In the genomic region with DNA sequence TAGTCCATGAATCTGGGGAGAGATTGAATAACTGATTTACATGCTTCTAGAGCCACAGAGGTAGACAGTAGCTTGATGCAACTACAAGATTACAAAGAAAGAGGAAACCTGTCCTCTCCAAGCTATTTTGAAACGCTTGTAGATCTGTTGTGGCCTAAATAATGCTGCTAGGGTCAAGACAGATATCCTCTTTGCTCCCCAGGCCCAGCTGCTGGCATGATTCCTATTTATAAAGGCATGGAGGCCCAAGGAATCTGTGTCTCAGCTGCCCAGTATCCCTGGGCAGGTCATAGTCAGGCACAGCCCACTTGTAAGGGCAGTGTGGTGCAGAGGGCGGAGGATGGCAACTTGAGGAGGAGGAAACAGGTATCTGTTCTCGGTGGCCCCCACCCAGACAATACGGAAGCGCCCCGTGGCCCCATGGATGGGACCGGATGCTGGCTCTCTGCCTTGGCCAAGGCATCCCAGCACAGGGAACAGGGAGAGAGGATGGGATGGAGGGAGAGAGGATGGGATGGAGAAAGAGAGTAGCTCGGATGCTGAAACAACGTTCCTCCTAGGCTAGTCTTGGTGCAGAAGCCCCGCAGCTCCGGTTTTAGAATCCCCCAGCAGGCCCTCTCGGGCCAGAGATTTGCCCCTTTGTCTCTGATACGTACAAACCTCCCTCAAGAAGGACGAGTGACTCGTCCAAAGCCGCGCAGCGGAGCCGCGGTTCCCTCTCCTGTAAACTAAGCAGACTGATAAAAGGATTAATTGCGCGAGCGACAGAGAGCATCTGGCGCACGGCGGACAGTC, we compare ENCODE assay signal across 8 cellular contexts. TPM values are rescaled to one million over a fixed set of nuclear protein-coding genes. Genes with fewer than 3 reads are reported as not detected.
DNase-seq lines count a peak whose midpoint lies in the region; ATAC-seq, FAIRE-seq and TF ChIP-seq lines count a peak whose summit lies in the region.

No MANE protein-coding gene starts in this region.

- intact Hi-C loops in CD4-positive, alpha-beta T cell (cut with DNase I, micrococcal nuclease) = loop anchor here in 1 of 2 experiments (2.0 to 10.0 kb wide), 6 partner anchors 50 to 1328 kb away; a partner anchor contains a TSS

- peak overlapping the region; percentile 34 for H3K56ac ChIP-seq in H1 (replicated peaks; ENCODE audit: insufficient read length, low read depth, low read length)

- no peak overlapping the region for H2AK5ac ChIP-seq in H1 (ENCODE audit: low read depth, low read length)

- H4K91ac ChIP-seq in H1 (replicated peaks; ENCODE audit: insufficient read length, low read length) = peak overlapping the region; percentile 5

- H3K4me3 ChIP-seq in H1 (ENCODE audit: extremely low read depth in 1 of 4, insufficient read depth in 2 of 4, low read depth in 3 of 4, low read length in 4 of 4) (peak overlapping the region; percentile 72 to 89 (median 78)), mucosa of stomach (ENCODE audit: low read length) (peak overlapping the region; percentile 77), tibial nerve (peak overlapping the region; percentile 48 to 82 (median 78))

- peaks cover 6% of the 10 kb centered on the region for H3K36me3 Mint-ChIP-seq in CD4-positive, alpha-beta T cell (ENCODE audit: low read depth)

- H3K14ac ChIP-seq in H1 (ENCODE audit: insufficient read length) = no peak overlapping the region

- TF ChIP-seq EP300 in H1 (IDR thresholded peaks at IDR 0.05; ENCODE audit: borderline replicate concordance in 1 of 2, low read depth in 2 of 2, low read length in 2 of 2) = no peak
- TF ChIP-seq EP300 in tibial nerve (IDR thresholded peaks at IDR 0.05) = no peak

- no peak overlapping the region for H4K8ac ChIP-seq in H1 (ENCODE audit: extremely low read depth, insufficient read depth, low read length)

- CTCF ChIA-PET in CD4-positive, alpha-beta T cell (lab: Charles Lee) = interaction anchor here (1.2 to 3.3 kb wide), 4 partner anchors 53 to 601 kb away, joined by 4 to 15 read pairs (median 6); a partner anchor contains a TSS
- CTCF ChIA-PET in H1 (lab: Charles Lee; ENCODE audit: partially characterized antibody) = interaction anchor here (0.9 to 2.8 kb wide), 10 partner anchors 12 to 170 kb away, joined by 3 to 13 read pairs (median 4); no protein-coding TSS in a partner anchor

- H3K4me1 ChIP-seq in H1 (replicated peaks in 1 of 4; ENCODE audit: control insufficient read depth in 3 of 4, insufficient read depth in 4 of 4, low read length in 3 of 4) (peaks cover 3 to 7% (median 5%) of the 10 kb centered on the region in 4 experiments; a peak in 6 of 7 replicates), mucosa of stomach (ENCODE audit: control insufficient read depth, insufficient read depth, low read length) (peaks cover 8% of the 10 kb centered on the region), tibial nerve (peaks cover 0 to 27% (median 0%) of the 10 kb centered on the region in 4 donors)

- no peak overlapping the region for H2BK20ac ChIP-seq in H1 (ENCODE audit: low read length)

- TF ChIP-seq CTCF in CD4-positive, alpha-beta T cell (IDR thresholded peaks at IDR 0.05) = no peak
- no peak for TF ChIP-seq CTCF in H1 (IDR thresholded peaks at IDR 0.05; ENCODE audit: control extremely low read depth in 1 of 3, insufficient read depth in 1 of 3, low read depth in 1 of 3, low read length in 3 of 3)
- TF ChIP-seq CTCF in tibial nerve (IDR thresholded peaks at IDR 0.05) = no peak

- ATAC-seq in CD4-positive, alpha-beta T cell (ENCODE audit: poor library complexity) = no peak
- ATAC-seq in GM19395 (IDR thresholded peaks at IDR 0.05; ENCODE audit: unreplicated experiment) = peak; percentile 42
- peak; percentile 26 for ATAC-seq in HG03442 (IDR thresholded peaks at IDR 0.05; ENCODE audit: unreplicated experiment)

- H3K23ac ChIP-seq in H1 (ENCODE audit: insufficient read length) = no peak overlapping the region

- no peaks in the 10 kb centered on the region for H3K36me3 ChIP-seq in H1 (ENCODE audit: control insufficient read depth in 2 of 4, insufficient read depth in 4 of 4, low read length in 3 of 4)
- no peaks in the 10 kb centered on the region for H3K36me3 ChIP-seq in mucosa of stomach (ENCODE audit: control insufficient read depth, insufficient read depth, low read length)
- no peaks in the 10 kb centered on the region for H3K36me3 ChIP-seq in tibial nerve

- DNase-seq in CD4-positive, alpha-beta T cell = peak in 7 of 10 experiments; percentile 9 to 47 (median 19)
- peak; percentile 11 for DNase-seq in activated CD4-positive, alpha-beta T cell treated with anti-CD3 and anti-CD28 coated beads for 1 hour
- no peak for DNase-seq in H1 (ENCODE audit: low read depth in 1 of 2, low spot score in 2 of 2)
- peak in 1 of 2 donors; percentile 25 for DNase-seq in tibial nerve (ENCODE audit: low spot score in 2 of 2)
- no peak for DNase-seq in foreskin melanocyte

- 0 out of 4 replicates have a peak, but pooled peaks cover 0 to 7% of the 10 kb centered on the region in 2 experiments for H3K79me2 ChIP-seq in H1 (ENCODE audit: control insufficient read depth in 1 of 2, insufficient read depth in 2 of 2, low read length in 2 of 2)

- POLR2A ChIA-PET in CD4-positive, alpha-beta T cell (lab: Charles Lee) = interaction anchor here (0.6 to 4.5 kb wide), 10 partner anchors 12 to 948 kb away, joined by 3 to 62 read pairs (median 4); a partner anchor contains a TSS
- POLR2A ChIA-PET in H1 (lab: Charles Lee; ENCODE audit: partially characterized antibody) = interaction anchor here (0.6 to 2.2 kb wide), 15 partner anchors 10 to 567 kb away, joined by 3 to 10 read pairs (median 3); no protein-coding TSS in a partner anchor

- H4K5ac ChIP-seq in H1 (ENCODE audit: insufficient read length, low read depth, low read length) = no peak overlapping the region

- 0 out of 2 replicates have a peak, but pooled peaks cover 2% of the 10 kb centered on the region for H3K79me1 ChIP-seq in H1 (ENCODE audit: low read depth, low read length)

- H3K18ac ChIP-seq in H1 (ENCODE audit: extremely low read depth, low read length) = peak overlapping the region; percentile 62; the same call in 1 of the 2 replicates

- peak overlapping the region; percentile 54; the same call in 1 of the 2 replicates for H2BK15ac ChIP-seq in H1 (ENCODE audit: low read length)

- H2BK12ac ChIP-seq in H1 (ENCODE audit: low read depth, low read length) = no peak overlapping the region

- H3K27me3 Mint-ChIP-seq in CD4-positive, alpha-beta T cell = no peaks in the 10 kb centered on the region

- peaks cover 26% of the 10 kb centered on the region for H3K4me1 Mint-ChIP-seq in CD4-positive, alpha-beta T cell (ENCODE audit: low read depth)

- H3K27me3 ChIP-seq in CD4-positive, alpha-beta T cell (ENCODE audit: control insufficient read depth, insufficient read depth, low read length) = no peaks in the 10 kb centered on the region
- peaks cover 0 to 8% (median 4%) of the 10 kb centered on the region in 4 experiments; a peak in 3 of 7 replicates for H3K27me3 ChIP-seq in H1 (replicated peaks in 1 of 4; ENCODE audit: control insufficient read depth in 3 of 4, extremely low read depth in 1 of 4, insufficient read depth in 3 of 4, low read length in 3 of 4)
- H3K27me3 ChIP-seq in mucosa of stomach (ENCODE audit: control insufficient read depth, insufficient read depth, low read length) = no peaks in the 10 kb centered on the region
- no peaks in the 10 kb centered on the region for H3K27me3 ChIP-seq in tibial nerve

- H2BK120ac ChIP-seq in H1 (replicated peaks; ENCODE audit: low read depth, low read length) = no peak overlapping the region

- H2BK5ac ChIP-seq in H1 (ENCODE audit: low read depth, low read length) = no peak overlapping the region; the same call in 1 of the 2 replicates

- H3K4me3 Mint-ChIP-seq in CD4-positive, alpha-beta T cell = peak overlapping the region; percentile 94

- 14% methylated on average over 26 of the region's 26 CpGs; no CpG with 5 or more reads in 1 of the 2 experiments for WGBS in H1 (ENCODE audit: extremely low coverage in 1 of 2, insufficient coverage in 1 of 2, insufficient read length in 1 of 2, insufficient replicate concordance in 2 of 2, low coverage in 1 of 2, low lambda C conversion rate in 2 of 2, missing lambda C conversion rate in 1 of 2), 2 experiments
- 6 to 10% methylated on average over 26 of the region's 26 CpGs for WGBS in tibial nerve, 2 donors

- peak overlapping the region; percentile 47; the same call in 1 of the 2 replicates for H2AFZ ChIP-seq in H1 (ENCODE audit: low read length)

- no peaks in the 10 kb centered on the region for H3K9me3 ChIP-seq in CD4-positive, alpha-beta T cell (ENCODE audit: control insufficient read depth, low read length)
- peaks cover 0 to 4% of the 10 kb centered on the region in 2 experiments; a peak in 1 of 4 replicates for H3K9me3 ChIP-seq in H1 (ENCODE audit: insufficient read depth in 2 of 2, low read depth in 1 of 2, low read length in 1 of 2)
- H3K9me3 ChIP-seq in mucosa of stomach (ENCODE audit: control insufficient read depth, low read length) = no peaks in the 10 kb centered on the region
- no peaks in the 10 kb centered on the region for H3K9me3 ChIP-seq in tibial nerve

- FAIRE-seq in H1 (lab: Jason Lieb, UNC) = no peak

- peak overlapping the region; percentile 96 for H3K27ac Mint-ChIP-seq in CD4-positive, alpha-beta T cell

- H3K9me3 Mint-ChIP-seq in CD4-positive, alpha-beta T cell = no peaks in the 10 kb centered on the region

- H4K20me1 ChIP-seq in H1 (replicated peaks in 1 of 2; ENCODE audit: control insufficient read depth in 1 of 2, insufficient read depth in 2 of 2, low read length in 2 of 2) = no peaks in the 10 kb centered on the region

- peak overlapping the region; percentile 32 for H3K27ac ChIP-seq in CD4-positive, alpha-beta T cell (ENCODE audit: low read depth, low read length)
- H3K27ac ChIP-seq in H1 (ENCODE audit: low read depth, low read length) (no peak overlapping the region), tibial nerve (peak overlapping the region; percentile 31 to 93 (median 86))

- TF ChIP-seq RAD21 in H1 (IDR thresholded peaks at IDR 0.05 in 1 of 2, conservative IDR thresholded peaks at IDR 0.05 in 1 of 2; ENCODE audit: low read depth in 2 of 2, low read length in 2 of 2) = no peak

- H3K9ac ChIP-seq in H1 (replicated peaks in 1 of 4; ENCODE audit: extremely low read depth in 1 of 4, low read depth in 3 of 4, low read length in 3 of 4) (peak overlapping the region in 3 of 4 experiments; percentile 68 to 88 (median 70); a peak in 6 of 7 replicates), mucosa of stomach (ENCODE audit: low read length) (peak overlapping the region; percentile 84)

- no peak for TF ChIP-seq POLR2A in H1 (IDR thresholded peaks at IDR 0.05; ENCODE audit: control extremely low read depth in 1 of 2, low read depth in 2 of 2, low read length in 2 of 2)
- no peak for TF ChIP-seq POLR2A in tibial nerve (IDR thresholded peaks at IDR 0.05)

- peak overlapping the region; percentile 89 for H3K4ac ChIP-seq in H1 (replicated peaks; ENCODE audit: insufficient read length, low read depth, low read length)

- H3K23me2 ChIP-seq in H1 (ENCODE audit: low read depth, low read length) = peaks cover 9% of the 10 kb centered on the region

- peak overlapping the region; percentile 80 to 95 for H3K4me2 ChIP-seq in H1 (ENCODE audit: insufficient read depth in 1 of 2, low read depth in 2 of 2, low read length in 2 of 2)

RNA-seq across cellular contexts. Expression of a gene that starts 0.8 kb away (rescaled TPM):
- 1 to 10 TPM; 7.2 to 9.1 TPM for total RNA-seq in CD4-positive, alpha-beta T cell
- total RNA-seq in H1 (2021; fragmentation: NEBNext Ultra II Directional; extraction: Animal tissue kit (Norgen Biotek cat#: 25700)) = 30.9 and 36.9 TPM in 2 replicates
- 15.8 and 21.9 TPM in 2 replicates for polyA plus RNA-seq in H1 (2011; rRNA removed)
- polyA plus RNA-seq in H1 (2011; cell fraction: cytosol; rRNA removed) = 33.6 TPM
- polyA plus RNA-seq in H1 (2011; cell fraction: nucleus; rRNA removed) = 10.5 TPM
- polyA plus RNA-seq in H1 (2012, experiment 1 of 2) = 35.0 to 46.1 TPM (median 40.6 TPM) in 4 replicates
- 19.5 TPM for polyA plus RNA-seq in H1 (2012, experiment 2 of 2)
- 40.4 TPM for polyA plus RNA-seq in H1 (2013, experiment 1 of 2)
- polyA plus RNA-seq in H1 (2013, experiment 2 of 2) = 42.1 TPM
- 1.7 and 3.7 TPM in 2 replicates for polyA minus RNA-seq in H1 (2011; rRNA and poly(A)+ RNA removed)
- 7.4 TPM for polyA minus RNA-seq in H1 (2011; cell fraction: cytosol; rRNA and poly(A)+ RNA removed)
- 11.1 TPM for polyA minus RNA-seq in H1 (2011; cell fraction: nucleus; rRNA and poly(A)+ RNA removed)
- 10 to 100 TPM; 14.7 to 31.0 (median 20.9) TPM for total RNA-seq in tibial nerve

RNA-seq across cellular contexts. Expression of a gene that starts 50.5 kb away (rescaled TPM):
- total RNA-seq in CD4-positive, alpha-beta T cell = 10 to 100 TPM; 34.9 to 36.5 TPM
- 51.0 and 54.0 TPM in 2 replicates for total RNA-seq in H1 (2021; fragmentation: NEBNext Ultra II Directional; extraction: Animal tissue kit (Norgen Biotek cat#: 25700))
- 16.0 and 18.2 TPM in 2 replicates for polyA plus RNA-seq in H1 (2011; rRNA removed)
- 22.2 TPM for polyA plus RNA-seq in H1 (2011; cell fraction: cytosol; rRNA removed)
- polyA plus RNA-seq in H1 (2011; cell fraction: nucleus; rRNA removed) = 28.7 TPM
- polyA plus RNA-seq in H1 (2012, experiment 1 of 2) = 39.3 to 45.2 TPM (median 42.7 TPM) in 4 replicates
- 6.8 TPM for polyA plus RNA-seq in H1 (2012, experiment 2 of 2)
- polyA plus RNA-seq in H1 (2013, experiment 1 of 2) = 88.0 TPM
- 91.6 TPM for polyA plus RNA-seq in H1 (2013, experiment 2 of 2)
- polyA minus RNA-seq in H1 (2011; rRNA and poly(A)+ RNA removed) = 87.9 and 134 TPM in 2 replicates
- 27.7 TPM for polyA minus RNA-seq in H1 (2011; cell fraction: cytosol; rRNA and poly(A)+ RNA removed)
- polyA minus RNA-seq in H1 (2011; cell fraction: nucleus; rRNA and poly(A)+ RNA removed) = 60.5 TPM
- 10 to 100 TPM in 2 of 4 donors, 1 to 10 TPM in 2; 8.7 to 19.0 (median 11.1) TPM for total RNA-seq in tibial nerve

Comparison
In these comparisons a context has a peak if more than half of its experiments do, and no peak if none do; other contexts are left out.
1. DNase-seq: peak in CD4-positive, alpha-beta T cell (7 of 10) and activated CD4-positive, alpha-beta T cell treated with anti-CD3 and anti-CD28 coated beads for 1 hour (single experiment); none in H1 (0 of 2) and foreskin melanocyte (single experiment).
2. Peak in every context shown above with its lines, with median percentiles within 50 percentile points of each other: H3K4me3 ChIP-seq.